17 cellular contexts compared by ENCODE assay signal in genomic region chr10:60281331-60281730, GRCh38.
A peak's percentile ranks its signal among the peaks of the same experiment; 100 is the strongest.
DNase-seq lines count a peak whose midpoint lies in the region; ATAC-seq and TF ChIP-seq lines count a peak whose summit lies in the region.
"Had no signal": no experiment of that assay in that cellular context is flagged by ENCODE, and none has a peak within 500 bp of the region (broad histone marks: within the 10 kb centered on the region; RNA-seq: fewer than 3 reads in every experiment).

No MANE protein-coding gene starts in this region.

- H3K9ac ChIP-seq in GM23248 = no peak overlapping the region

- H3K4me1 Mint-ChIP-seq in activated T-cell treated with anti-CD3 and anti-CD28 coated beads, Interleukin-2, amount 50 U/mL, for 4 hours (ENCODE audit: low read depth) = peaks cover 4% of the 10 kb centered on the region
- H3K4me1 Mint-ChIP-seq: nephron progenitor cell had no signal

- no peak for TF ChIP-seq EP300 in tibial nerve (IDR thresholded peaks at IDR 0.05)

- peak; percentile 58 for ATAC-seq in left lung
- no peak for ATAC-seq in activated T-cell treated with anti-CD3 and anti-CD28 coated beads, Interleukin-2, amount 50 U/mL, for 4 hours
- ATAC-seq in GM18907 (IDR thresholded peaks at IDR 0.05; ENCODE audit: unreplicated experiment) = no peak

- no peak overlapping the region for H3K4me3 Mint-ChIP-seq in activated T-cell treated with anti-CD3 and anti-CD28 coated beads, Interleukin-2, amount 50 U/mL, for 4 hours
- H3K4me3 Mint-ChIP-seq: CD4-positive, alpha-beta memory T cell; nephron progenitor cell had no signal

- peak overlapping the region; percentile 7 for H2AFZ ChIP-seq in ACC112 (ENCODE audit: low read length, unreplicated experiment)
- H2AFZ ChIP-seq in GM23248 = no peak overlapping the region

- H3K27ac ChIP-seq in ACC112 (ENCODE audit: low read depth, low read length) (peak overlapping the region; percentile 81; the same call in 1 of the 2 replicates), left lung (no peak overlapping the region), tibial nerve (peak overlapping the region in 1 of 4 donors; percentile 61), GM23248 (no peak overlapping the region)
- H3K27ac ChIP-seq: VCaP had no signal

- H3K36me3 ChIP-seq in ACC112 (ENCODE audit: insufficient read depth, low read length) (no peaks in the 10 kb centered on the region), MG63 (no peaks in the 10 kb centered on the region), left lung (no peaks in the 10 kb centered on the region), tibial nerve (peaks cover 0 to 11% (median 0%) of the 10 kb centered on the region in 3 donors), GM23248 (ENCODE audit: low read depth) (no peaks in the 10 kb centered on the region)
- H3K36me3 ChIP-seq: thoracic aorta had no signal

- no peak for TF ChIP-seq POLR2A in tibial nerve (IDR thresholded peaks at IDR 0.05)

- no peaks in the 10 kb centered on the region for H4K20me1 ChIP-seq in GM23248 (ENCODE audit: insufficient read depth)

- H3K27me3 ChIP-seq in ACC112 (ENCODE audit: insufficient read depth, low read length) (no peaks in the 10 kb centered on the region), MG63 (no peaks in the 10 kb centered on the region), left lung (no peaks in the 10 kb centered on the region), tibial nerve (no peaks in the 10 kb centered on the region), GM23248 (replicated peaks; ENCODE audit: insufficient read depth) (no peaks in the 10 kb centered on the region)

- DNase-seq in MG63 (peak; percentile 65), dermis blood vessel endothelial cell (peak; percentile 19), left lung (no peak), tibial nerve (ENCODE audit: low spot score in 2 of 2) (no peak), GM23248 (no peak)
- DNase-seq in activated T-cell treated with anti-CD3 and anti-CD28 coated beads, Interleukin-2, amount 50 U/mL, for 4 hours = no peak
- DNase-seq: activated naive CD4-positive, alpha-beta T cell; CD4-positive, alpha-beta memory T cell; DMS79; NCI-H1694 treated with DMSO at 0.1 percent for 48 hours; nephron progenitor cell; NK-92 treated with Interleukin-12 subunit alpha and Interleukin-12 subunit beta, amount 100 ng/mL, for 24 hours had no signal

- intact Hi-C loops in left lung (cut with DNase I) = no loop called here

- WGBS in tibial nerve, 2 donors = 65 to 82% methylated on average over 1 of the region's 1 CpG
- 88 to 93% methylated on average over 1 of the region's 1 CpG for WGBS in GM23248 (ENCODE audit: low coverage in 1 of 2, low lambda C conversion rate in 2 of 2, missing lambda C conversion rate in 2 of 2), 2 experiments

- H3K4me2 ChIP-seq in GM23248 (ENCODE audit: unreplicated experiment) = no peak overlapping the region

- H3K9me2 ChIP-seq in GM23248 (ENCODE audit: insufficient read depth) = peaks cover 4% of the 10 kb centered on the region; the same call in 1 of the 2 replicates

- H3K4me3 ChIP-seq in ACC112 (ENCODE audit: low read depth, low read length) = no peak overlapping the region
- no peak overlapping the region for H3K4me3 ChIP-seq in MG63
- H3K4me3 ChIP-seq in left lung = no peak overlapping the region
- H3K4me3 ChIP-seq in tibial nerve = no peak overlapping the region
- H3K4me3 ChIP-seq in GM23248 = no peak overlapping the region
- H3K4me3 ChIP-seq: thoracic aorta had no signal

- H3K36me3 Mint-ChIP-seq in activated T-cell treated with anti-CD3 and anti-CD28 coated beads, Interleukin-2, amount 50 U/mL, for 4 hours (ENCODE audit: insufficient read depth) = peaks cover 15% of the 10 kb centered on the region

- no peaks in the 10 kb centered on the region for H3K9me3 Mint-ChIP-seq in activated T-cell treated with anti-CD3 and anti-CD28 coated beads, Interleukin-2, amount 50 U/mL, for 4 hours
- H3K9me3 Mint-ChIP-seq: CD4-positive, alpha-beta memory T cell; nephron progenitor cell had no signal

- in situ Hi-C loops in GM23248 (cut with MboI) = no loop called here

- H3K27me3 Mint-ChIP-seq in activated T-cell treated with anti-CD3 and anti-CD28 coated beads, Interleukin-2, amount 50 U/mL, for 4 hours (ENCODE audit: low read depth) = no peaks in the 10 kb centered on the region
- H3K27me3 Mint-ChIP-seq: CD4-positive, alpha-beta memory T cell; progenitor cell of endocrine pancreas had no signal

- H3K79me2 ChIP-seq in ACC112 (ENCODE audit: control insufficient read depth, insufficient read depth, low read length, unreplicated experiment) = no peaks in the 10 kb centered on the region
- no peaks in the 10 kb centered on the region for H3K79me2 ChIP-seq in GM23248 (ENCODE audit: insufficient read depth)

- H3K9me3 ChIP-seq in MG63 (no peaks in the 10 kb centered on the region), left lung (no peaks in the 10 kb centered on the region), tibial nerve (no peaks in the 10 kb centered on the region), GM23248 (ENCODE audit: low read depth) (no peaks in the 10 kb centered on the region)
- H3K9me3 ChIP-seq: thoracic aorta had no signal

- H3K4me1 ChIP-seq in ACC112 (ENCODE audit: control insufficient read depth, insufficient read depth, low read length, unreplicated experiment) (peaks cover 43% of the 10 kb centered on the region), left lung (no peaks in the 10 kb centered on the region), tibial nerve (peaks cover 0 to 19% (median 0%) of the 10 kb centered on the region in 4 donors), GM23248 (ENCODE audit: insufficient read depth) (peaks cover 16% of the 10 kb centered on the region)

- H3F3A ChIP-seq in GM23248 (ENCODE audit: insufficient read depth) = peaks cover 5% of the 10 kb centered on the region; the same call in 1 of the 2 replicates

- no peak for TF ChIP-seq CTCF in left lung (IDR thresholded peaks at IDR 0.05)
- no peak for TF ChIP-seq CTCF in tibial nerve (IDR thresholded peaks at IDR 0.05)

Comparison
In these comparisons a context has a peak if more than half of its experiments do, and no peak if none do; other contexts are left out.
1. DNase-seq: peak in MG63 (single experiment) and dermis blood vessel endothelial cell (single experiment); none in left lung (0 of 2), tibial nerve (0 of 2), GM23248 (single experiment) and activated T-cell treated with anti-CD3 and anti-CD28 coated beads, Interleukin-2, amount 50 U/mL, for 4 hours (single experiment).